Comparison of ENCODE assay signal across 25 cellular contexts in genomic region chr18:61727241-61727640, GRCh38.
DNase-seq lines count a peak whose midpoint lies in the region; FAIRE-seq and TF ChIP-seq lines count a peak whose summit lies in the region.
"Had no signal": no experiment of that assay in that cellular context is flagged by ENCODE, and none has a peak within 500 bp of the region (broad histone marks: within the 10 kb centered on the region; RNA-seq: fewer than 3 reads in every experiment).

No MANE protein-coding gene starts in this region.

- H3K9me1 ChIP-seq in endothelial cell of umbilical vein (replicated peaks; ENCODE audit: control insufficient read depth, extremely low read depth, insufficient read depth, low read length): no peaks in the 10 kb centered on the region

- FAIRE-seq in endothelial cell of umbilical vein (lab: Jason Lieb, UNC): peak; percentile 26
- no peak for FAIRE-seq in kidney (lab: Jason Lieb, UNC)
- FAIRE-seq: H54, HepG2 had no signal

- H3K27ac ChIP-seq in mammary epithelial cell (ENCODE audit: insufficient read depth, low read depth, low read length): no peak overlapping the region
- no peak overlapping the region for H3K27ac ChIP-seq in breast epithelium
- no peak overlapping the region for H3K27ac ChIP-seq in endothelial cell of umbilical vein (ENCODE audit: insufficient read depth, low read depth, low read length)
- H3K27ac ChIP-seq in kidney (ENCODE audit: low read depth in 2 of 2, low read length in 2 of 2): no peak overlapping the region
- H3K27ac ChIP-seq: 22Rv1, adrenal gland, right lobe of liver had no signal

- dilution Hi-C loops in mammary epithelial cell (cut with HindIII; ENCODE audit: low sequenced_read_pairs): no loop called here
- dilution Hi-C loops in endothelial cell of umbilical vein (cut with MboI; ENCODE audit: extremely low pct_ligation_motif_present, low sequenced_read_pairs): no loop called here

- H3K4me1 ChIP-seq in mammary epithelial cell (ENCODE audit: insufficient read depth, low read length) (no peaks in the 10 kb centered on the region), breast epithelium (no peaks in the 10 kb centered on the region), endothelial cell of umbilical vein (ENCODE audit: control insufficient read depth, extremely low read depth, insufficient read depth, low read length) (peaks cover 6% of the 10 kb centered on the region), kidney (ENCODE audit: control insufficient read depth in 1 of 2, insufficient read depth in 1 of 2, low read depth in 1 of 2, low read length in 2 of 2) (peaks cover 0 to 2% of the 10 kb centered on the region in 2 donors)
- H3K4me1 ChIP-seq: adrenal gland had no signal

- H3K9me3 ChIP-seq in mammary epithelial cell (replicated peaks; ENCODE audit: insufficient read depth, low read length) (no peaks in the 10 kb centered on the region), breast epithelium (peaks cover 0 to 5% of the 10 kb centered on the region in 2 donors), endothelial cell of umbilical vein (replicated peaks; ENCODE audit: control insufficient read depth, insufficient read depth, low read length) (no peaks in the 10 kb centered on the region), kidney (ENCODE audit: control insufficient read depth in 1 of 2, low read length in 2 of 2) (no peaks in the 10 kb centered on the region)
- H3K9me3 ChIP-seq: adrenal gland, right lobe of liver had no signal

- 100% methylated on average over 1 of the region's 1 CpG for WGBS in mammary epithelial cell (ENCODE audit: low coverage, missing lambda C conversion rate)

- intact Hi-C loops in mammary epithelial cell (cut with micrococcal nuclease): no loop called here
- intact Hi-C loops in breast epithelium (cut with DNase I; ENCODE audit: low total_unique reads): no loop called here
- intact Hi-C loops in endothelial cell of umbilical vein (cut with micrococcal nuclease): no loop called here
- intact Hi-C loops in kidney (cut with DNase I): no loop called here

- H3K79me2 ChIP-seq in mammary epithelial cell (ENCODE audit: insufficient read depth, low read length) (no peaks in the 10 kb centered on the region), endothelial cell of umbilical vein (ENCODE audit: control insufficient read depth, insufficient read depth, low read length) (no peaks in the 10 kb centered on the region)

- in situ Hi-C loops in mammary epithelial cell (cut with MboI; ENCODE audit: low sequenced_read_pairs in 2 of 2): no loop called here

- TF ChIP-seq CTCF in mammary epithelial cell (conservative IDR thresholded peaks at IDR 0.05 in 1 of 2, IDR thresholded peaks at IDR 0.05 in 1 of 2; ENCODE audit: extremely low read depth in 1 of 2, insufficient read depth in 1 of 2, low read depth in 1 of 2, low read length in 2 of 2) (no peak), breast epithelium (IDR thresholded peaks at IDR 0.05) (no peak), endothelial cell of umbilical vein (IDR thresholded peaks at IDR 0.05; ENCODE audit: extremely low read depth in 1 of 2, insufficient read depth in 1 of 2, low read depth in 1 of 2, low read length in 2 of 2) (no peak), kidney (IDR thresholded peaks at IDR 0.05; ENCODE audit: borderline replicate concordance, extremely low read depth, insufficient read depth) (no peak)

- peak; percentile 10 for DNase-seq in mammary epithelial cell
- DNase-seq in breast epithelium (ENCODE audit: low spot score in 2 of 2): no peak
- DNase-seq in endothelial cell of umbilical vein (ENCODE audit: low read depth, low spot score): no peak
- peak; percentile 40 for DNase-seq in kidney glomerular epithelial cell (lab: John Stamatoyannopoulos, UW)
- DNase-seq in D341Med (ENCODE audit: low spot score): no peak
- no peak for DNase-seq in NCI-H1092 (lab: John Stamatoyannopoulos, UW)
- no peak for DNase-seq in anterior cingulate cortex (lab: John Stamatoyannopoulos, UW)
- no peak for DNase-seq in kidney
- DNase-seq: activated CD4-positive, alpha-beta T cell treated with anti-CD3 and anti-CD28 coated beads for 4 hours; activated CD8-positive, alpha-beta memory T cell treated with anti-CD3 and anti-CD28 coated beads for 24 hours; activated naive CD4-positive, alpha-beta T cell; activated T-cell treated with anti-CD3 and anti-CD28 coated beads, Interleukin-2, amount 50 U/mL, for 1 hour; adrenal gland; CD8-positive, alpha-beta memory T cell; cortex of kidney; effector memory CD8-positive, alpha-beta T cell; glutamatergic neuron; NCI-H446; nephron progenitor cell; right lobe of liver; stimulated activated CD4-positive, alpha-beta T cell treated with anti-CD3 and anti-CD28 coated beads, Interleukin-4, amount 100 ng/mL, for 24 hours had no signal

- TF ChIP-seq POLR2A in breast epithelium (IDR thresholded peaks at IDR 0.05): no peak
- TF ChIP-seq POLR2A in endothelial cell of umbilical vein (IDR thresholded peaks at IDR 0.05; ENCODE audit: low read depth, low read length): no peak

- no peak overlapping the region for H3K4me2 ChIP-seq in mammary epithelial cell (ENCODE audit: insufficient read depth, low read depth, low read length)
- H3K4me2 ChIP-seq in endothelial cell of umbilical vein (ENCODE audit: insufficient read depth, low read length): no peak overlapping the region

- H3K36me3 ChIP-seq in mammary epithelial cell (ENCODE audit: insufficient read depth, low read length): no peaks in the 10 kb centered on the region
- no peaks in the 10 kb centered on the region for H3K36me3 ChIP-seq in breast epithelium
- no peaks in the 10 kb centered on the region for H3K36me3 ChIP-seq in endothelial cell of umbilical vein (ENCODE audit: control insufficient read depth in 2 of 2, extremely low read depth in 1 of 2, insufficient read depth in 2 of 2, low read length in 2 of 2)
- H3K36me3 ChIP-seq in kidney (ENCODE audit: control insufficient read depth in 1 of 2, insufficient read depth in 2 of 2, low read length in 2 of 2): no peaks in the 10 kb centered on the region
- H3K36me3 ChIP-seq: adrenal gland, right lobe of liver had no signal

- H2AFZ ChIP-seq in mammary epithelial cell (ENCODE audit: low read depth, low read length) (no peak overlapping the region), endothelial cell of umbilical vein (ENCODE audit: low read depth, low read length) (no peak overlapping the region)

- BruUV-seq in mammary epithelial cell (replicated peaks; lab: Mats Ljungman, UMichigan) (no TSS peak), endothelial cell of umbilical vein (replicated peaks; lab: Mats Ljungman, UMichigan) (no TSS peak)

- H3K9ac ChIP-seq in mammary epithelial cell (ENCODE audit: insufficient read depth, low read length): no peak overlapping the region
- H3K9ac ChIP-seq in endothelial cell of umbilical vein (replicated peaks; ENCODE audit: extremely low read depth, insufficient read depth, low read length): no peak overlapping the region
- H3K9ac ChIP-seq in kidney (ENCODE audit: low read length in 2 of 2): no peak overlapping the region

- H3K4me3 ChIP-seq in mammary epithelial cell (replicated peaks in 1 of 3; ENCODE audit: insufficient read depth in 1 of 3, low read depth in 2 of 3, low read length in 3 of 3) (no peak overlapping the region), breast epithelium (no peak overlapping the region), endothelial cell of umbilical vein (replicated peaks in 1 of 3; ENCODE audit: insufficient read depth in 1 of 3, low read depth in 1 of 3, low read length in 3 of 3) (no peak overlapping the region), kidney (ENCODE audit: low read length in 2 of 2) (no peak overlapping the region)
- H3K4me3 ChIP-seq: adrenal gland, lung, right lobe of liver had no signal

- CTCF ChIA-PET in mammary epithelial cell (lab: Charles Lee; ENCODE audit: low non-redundant PET): no interaction called here
- CTCF ChIA-PET in endothelial cell of umbilical vein (lab: Charles Lee): interaction anchor here (0.5 to 1.6 kb wide), 8 partner anchors 8 to 167 kb away, joined by 3 to 5 read pairs (median 3); no protein-coding TSS in a partner anchor

- POLR2A ChIA-PET in endothelial cell of umbilical vein (lab: Charles Lee): no interaction called here

- H3K27me3 ChIP-seq in mammary epithelial cell (ENCODE audit: insufficient read depth, low read length): no peaks in the 10 kb centered on the region
- H3K27me3 ChIP-seq in breast epithelium: no peaks in the 10 kb centered on the region
- no peaks in the 10 kb centered on the region for H3K27me3 ChIP-seq in endothelial cell of umbilical vein (ENCODE audit: control insufficient read depth in 2 of 2, insufficient read depth in 2 of 2, low read length in 2 of 2)
- H3K27me3 ChIP-seq: adrenal gland, right lobe of liver had no signal

- H4K20me1 ChIP-seq in mammary epithelial cell (ENCODE audit: insufficient read depth, low read length): no peaks in the 10 kb centered on the region
- no peaks in the 10 kb centered on the region for H4K20me1 ChIP-seq in endothelial cell of umbilical vein (replicated peaks; ENCODE audit: control insufficient read depth, extremely low read depth, insufficient read depth, low read length)

TF ChIP-seq in endothelial cell of umbilical vein, 7 proteins besides CTCF, POLR2A, EP300 and RAD21:
- TF ChIP-seq JUN (IDR thresholded peaks at IDR 0.05; ENCODE audit: borderline replicate concordance, insufficient read depth, insufficient read length, low read depth) (peak; percentile 5), FOS (IDR thresholded peaks at IDR 0.05; ENCODE audit: borderline replicate concordance, insufficient read depth, low read length) (peak; percentile 50), EZH2 (IDR thresholded peaks at IDR 0.05; ENCODE audit: borderline replicate concordance, low read depth, low read length, severe bottlenecking) (no peak)

Comparison
In these comparisons a context has a peak if more than half of its experiments do, and no peak if none do; other contexts are left out.
1. DNase-seq: peak in mammary epithelial cell (single experiment) and kidney glomerular epithelial cell (single experiment); none in breast epithelium (0 of 2), endothelial cell of umbilical vein (single experiment), D341Med (single experiment), NCI-H1092 (single experiment), anterior cingulate cortex (0 of 58) and kidney (single experiment).